ENCODE assay signal across 8 cellular contexts in the genomic region with DNA sequence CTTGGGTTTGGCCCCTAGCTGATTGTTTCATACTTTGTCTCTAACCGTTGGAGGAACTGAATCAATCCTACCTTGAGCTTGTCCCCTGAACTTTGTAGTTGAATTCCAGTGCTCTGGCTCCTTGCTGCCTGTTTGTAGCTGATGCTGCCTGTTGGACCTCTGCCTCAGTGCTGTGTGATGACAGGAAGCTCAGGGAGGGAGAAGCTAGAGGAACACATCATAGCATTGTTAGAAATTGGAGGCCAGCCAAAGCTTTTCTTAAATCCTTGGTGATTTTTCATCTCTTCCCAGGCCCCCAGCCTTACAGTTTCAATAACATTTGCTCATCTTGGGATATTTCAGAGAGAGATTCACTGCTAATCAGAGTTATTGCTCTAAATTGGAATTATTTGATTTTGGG. TPM values are rescaled to one million over a fixed set of nuclear protein-coding genes. Genes with fewer than 3 reads are reported as not detected.
DNase-seq lines count a peak whose midpoint lies in the region; ATAC-seq, FAIRE-seq and TF ChIP-seq lines count a peak whose summit lies in the region.
"Had no signal": no experiment of that assay in that cellular context is flagged by ENCODE, and none has a peak within 500 bp of the region (broad histone marks: within the 10 kb centered on the region; RNA-seq: fewer than 3 reads in every experiment).

No MANE protein-coding gene starts in this region.

- H3K27me3 Mint-ChIP-seq in activated naive CD8-positive, alpha-beta T cell treated with anti-CD3 and anti-CD28 coated beads, Interleukin-2, amount 10 ng/mL, durations not matched to agents 7 days and 5 days = no peaks in the 10 kb centered on the region

- H3K9me3 Mint-ChIP-seq in activated naive CD8-positive, alpha-beta T cell treated with anti-CD3 and anti-CD28 coated beads, Interleukin-2, amount 10 ng/mL, durations not matched to agents 7 days and 5 days = no peaks in the 10 kb centered on the region

- POLR2A ChIA-PET in activated naive CD8-positive, alpha-beta T cell treated with anti-CD3 and anti-CD28 coated beads, Interleukin-2, amount 10 ng/mL, durations not matched to agents 7 days and 5 days (lab: Charles Lee) = interaction anchor here (1.2 to 1.5 kb wide), 2 partner anchors 34 to 46 kb away, joined by 3 to 7 read pairs; partner anchors contain the start of gene MACF1

- no peak for FAIRE-seq in H54 (lab: Jason Lieb, UNC)

- peak; percentile 48 for DNase-seq in H54 (ENCODE audit: insufficient read length, low spot score)
- no peak for DNase-seq in activated naive CD8-positive, alpha-beta T cell treated with anti-CD3 and anti-CD28 coated beads, Interleukin-2, amount 10 ng/mL, durations not matched to agents 7 days and 5 days
- DNase-seq in globus pallidus (ENCODE audit: low spot score) = peak; percentile 92
- DNase-seq in putamen (ENCODE audit: low spot score) = peak; percentile 88
- DNase-seq in DMS53 (lab: John Stamatoyannopoulos, UW) = no peak
- no peak for DNase-seq in NCI-H524 (lab: John Stamatoyannopoulos, UW)
- DNase-seq: stimulated activated CD4-positive, alpha-beta T cell treated with anti-CD3 and anti-CD28 coated beads, Interleukin-4, amount 100 ng/mL, for 1 hour had no signal

- no peak overlapping the region for H3K4me3 Mint-ChIP-seq in activated naive CD8-positive, alpha-beta T cell treated with anti-CD3 and anti-CD28 coated beads, Interleukin-2, amount 10 ng/mL, durations not matched to agents 7 days and 5 days

- no peak for TF ChIP-seq POLR2A in H54 (IDR thresholded peaks at IDR 0.05; ENCODE audit: low read depth, low read length)

- H3K4me1 Mint-ChIP-seq in activated naive CD8-positive, alpha-beta T cell treated with anti-CD3 and anti-CD28 coated beads, Interleukin-2, amount 10 ng/mL, durations not matched to agents 7 days and 5 days = peaks cover 22% of the 10 kb centered on the region

- H3K27ac Mint-ChIP-seq in activated naive CD8-positive, alpha-beta T cell treated with anti-CD3 and anti-CD28 coated beads, Interleukin-2, amount 10 ng/mL, durations not matched to agents 7 days and 5 days = peak overlapping the region; percentile 31

- ATAC-seq in activated naive CD8-positive, alpha-beta T cell treated with anti-CD3 and anti-CD28 coated beads, Interleukin-2, amount 10 ng/mL, durations not matched to agents 7 days and 5 days (ENCODE audit: low read depth) = no peak
- no peak for ATAC-seq in HG03159 (IDR thresholded peaks at IDR 0.05; ENCODE audit: unreplicated experiment)

- H3K36me3 Mint-ChIP-seq in activated naive CD8-positive, alpha-beta T cell treated with anti-CD3 and anti-CD28 coated beads, Interleukin-2, amount 10 ng/mL, durations not matched to agents 7 days and 5 days = peaks cover 24% of the 10 kb centered on the region

RNA-seq across cellular contexts. Expression of gene MACF1, which starts 34.0 kb away (rescaled TPM):
- 100 to 1,000 TPM; 328 to 344 TPM for total RNA-seq in activated naive CD8-positive, alpha-beta T cell treated with anti-CD3 and anti-CD28 coated beads, Interleukin-2, amount 10 ng/mL, durations not matched to agents 7 days and 5 days

Comparison
In these comparisons a context has a peak if more than half of its experiments do, and no peak if none do; other contexts are left out.
1. DNase-seq: peak in H54 (single experiment), globus pallidus (single experiment) and putamen (single experiment); none in activated naive CD8-positive, alpha-beta T cell treated with anti-CD3 and anti-CD28 coated beads, Interleukin-2, amount 10 ng/mL, durations not matched to agents 7 days and 5 days (single experiment), DMS53 (single experiment) and NCI-H524 (0 of 2).